1 cellular context compared by ENCODE assay signal in the genomic region with DNA sequence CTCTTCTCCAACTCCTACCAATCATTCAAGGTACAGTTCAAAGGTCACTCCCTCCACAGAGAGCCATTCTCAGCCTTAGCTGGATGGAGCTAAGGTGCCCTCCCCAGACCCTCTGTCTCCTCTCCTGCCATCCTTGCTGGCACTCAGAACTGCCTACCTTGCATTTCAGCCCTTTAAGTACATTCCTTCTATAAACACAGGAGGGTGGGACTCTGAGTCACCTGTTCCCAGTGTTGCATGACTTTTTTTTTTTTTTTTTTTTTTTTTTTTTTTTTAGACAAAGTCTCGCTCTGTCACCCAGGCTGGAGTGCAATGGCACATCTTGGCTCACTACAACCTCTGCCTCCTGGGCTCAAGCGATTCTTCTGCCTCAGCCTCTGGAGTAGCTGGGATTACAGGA. TPM values are rescaled to one million over a fixed set of nuclear protein-coding genes. Genes with fewer than 3 reads are reported as not detected.
"Had no signal": no experiment of that assay in that cellular context is flagged by ENCODE, and none has a peak within 500 bp of the region (broad histone marks: within the 10 kb centered on the region; RNA-seq: fewer than 3 reads in every experiment).

No MANE protein-coding gene starts in this region.

RNA-seq across cellular contexts. Expression of gene BIK, which starts 29.9 kb away (rescaled TPM):
- total RNA-seq: myocyte had no signal
